22 cellular contexts compared by ENCODE assay signal in genomic region chr5:26894719-26895263, GRCh38.
DNase-seq lines count a peak whose midpoint lies in the region; FAIRE-seq lines count a peak whose summit lies in the region.
"Had no signal": no experiment of that assay in that cellular context is flagged by ENCODE, and none has a peak within 500 bp of the region (broad histone marks: within the 10 kb centered on the region; RNA-seq: fewer than 3 reads in every experiment).

No MANE protein-coding gene starts in this region.

- H3K27me3 ChIP-seq in H7 (ENCODE audit: control insufficient read depth, insufficient read depth, low read length), result no peaks in the 10 kb centered on the region
- H3K27me3 ChIP-seq: esophagus muscularis mucosa, right lobe of liver, tibial nerve had no signal

- no peak overlapping the region for H3K4me3 ChIP-seq in H7 (ENCODE audit: insufficient read depth, low read depth, low read length)
- H3K4me3 ChIP-seq: esophagus muscularis mucosa, GM23338, right lobe of liver, tibial nerve had no signal

- peak; percentile 71 for DNase-seq in NCI-H748 (lab: John Stamatoyannopoulos, UW; ENCODE audit: unreplicated experiment)
- DNase-seq in NCI-H748 treated with DMSO at 0.1 percent for 48 hours (lab: John Stamatoyannopoulos, UW), result no peak
- peak; percentile 62 for DNase-seq in NCI-H2029 treated with DMSO at 0.1 percent for 48 hours (lab: John Stamatoyannopoulos, UW)
- peak; percentile 6 for DNase-seq in astrocyte of the hippocampus (ENCODE audit: low read depth, low spot score)
- DNase-seq in urothelium cell line (ENCODE audit: low spot score), result peak; percentile 9
- DNase-seq in iPS-NIHi7 (ENCODE audit: extremely low spot score), result no peak
- no peak for DNase-seq in T-helper 2 cell
- no peak for DNase-seq in H7
- DNase-seq: activated CD4-positive, CD25-positive, alpha-beta regulatory T cell; activated naive CD8-positive, alpha-beta T cell treated with anti-CD3 and anti-CD28 coated beads, Interleukin-2, amount 10 ng/mL, durations not matched to agents 7 days and 5 days; activated T-cell treated with anti-CD3 and anti-CD28 coated beads, Interleukin-2, amount 50 U/mL, for 72 hours; CD8-positive, alpha-beta memory T cell; glutamatergic neuron; IMR-90; NCI-H345; nucleus accumbens; right lobe of liver; stimulated activated naive CD4-positive, alpha-beta T cell treated with Interleukin-2 at 50 U/mL for 16 hours; T-helper 9 cell had no signal

- no peaks in the 10 kb centered on the region for H3K36me3 ChIP-seq in H7 (replicated peaks; ENCODE audit: control insufficient read depth, insufficient read depth, low read length)
- H3K36me3 ChIP-seq: esophagus muscularis mucosa, right lobe of liver, tibial nerve had no signal

- FAIRE-seq in urothelium cell line (lab: Jason Lieb, UNC), result no peak

Comparison
In these comparisons a context has a peak if more than half of its experiments do, and no peak if none do; other contexts are left out.
1. DNase-seq: peak in NCI-H748 (single experiment), NCI-H2029 treated with DMSO at 0.1 percent for 48 hours (single experiment), astrocyte of the hippocampus (single experiment) and urothelium cell line (single experiment); none in NCI-H748 treated with DMSO at 0.1 percent for 48 hours (single experiment), iPS-NIHi7 (single experiment), T-helper 2 cell (0 of 5) and H7 (single experiment).